ENCODE assay signal across 29 cellular contexts in genomic region chr3:178794711-178795110, GRCh38.
"Had no signal": no experiment of that assay in that cellular context is flagged by ENCODE, and none has a peak within 500 bp of the region (broad histone marks: within the 10 kb centered on the region; RNA-seq: fewer than 3 reads in every experiment).

No MANE protein-coding gene starts in this region.

- DNase-seq: activated B cell treated with CpG ODN at 0.5 μM for 24 hours; activated CD4-positive, alpha-beta memory T cell treated with anti-CD3 and anti-CD28 coated beads for 36 hours; activated CD4-positive, alpha-beta T cell treated with anti-CD3 and anti-CD28 coated beads for 4 hours; activated CD4-positive, alpha-beta T cell treated with anti-CD3 and anti-CD28 coated beads, Interleukin-2, amount 10 ng/mL, durations not matched to agents 24 days and 14 days; activated CD4-positive, alpha-beta T cell treated with anti-CD3 and anti-CD28 coated beads, Interleukin-2, amount 50 U/mL, for 1 hour; activated CD4-positive, alpha-beta T cell treated with anti-CD3 and anti-CD28 coated beads, Interleukin-2, amount 50 U/mL, for 4 hours; activated CD4-positive, CD25-positive, alpha-beta regulatory T cell treated with anti-CD3 and anti-CD28 coated beads, Interleukin-2, amount 50 U/mL, for 72 hours; activated CD8-positive, alpha-beta memory T cell treated with anti-CD3 and anti-CD28 coated beads, Interleukin-2, amount 10 ng/mL, durations not matched to agents 7 days and 5 days; activated CD8-positive, alpha-beta memory T cell treated with anti-CD3 and anti-CD28 coated beads, Interleukin-2, amount 50 U/mL, for 48 hours; activated CD8-positive, alpha-beta T cell treated with anti-CD3 and anti-CD28 coated beads for 36 hours; activated effector memory CD4-positive, alpha-beta T cell treated with Interleukin-2 at 50 U/mL for 16 hours; activated gamma-delta T cell; activated naive CD4-positive, alpha-beta T cell treated with anti-CD3 and anti-CD28 coated beads, Interleukin-2, amount 10 ng/mL, durations not matched to agents 7 days and 5 days; activated naive CD4-positive, alpha-beta T cell treated with Interleukin-2 at 50 U/mL for 16 hours; activated naive CD8-positive, alpha-beta T cell treated with anti-CD3 and anti-CD28 coated beads, Interleukin-2, amount 10 ng/mL, durations not matched to agents 7 days and 5 days; activated naive CD8-positive, alpha-beta T cell treated with anti-CD3 and anti-CD28 coated beads, Interleukin-2, amount 50 U/mL, for 24 hours; activated T-cell treated with anti-CD3 and anti-CD28 coated beads, Interleukin-2, amount 50 U/mL, for 24 hours; activated T-cell treated with anti-CD3 and anti-CD28 coated beads, Interleukin-2, amount 50 U/mL, for 48 hours; amygdala; anterior cingulate cortex; brain microvascular endothelial cell; central memory CD4-positive, alpha-beta T cell; T-helper 1 cell; T-helper 2 cell; T-helper 9 cell had no signal

- H3K36me3 ChIP-seq: ascending aorta, brain microvascular endothelial cell, breast epithelium had no signal

- ATAC-seq: activated CD8-positive, alpha-beta memory T cell treated with anti-CD3 and anti-CD28 coated beads, Interleukin-2, amount 10 ng/mL, durations not matched to agents 7 days and 5 days; activated CD8-positive, alpha-beta T cell treated with anti-CD3 and anti-CD28 coated beads for 36 hours; activated naive CD8-positive, alpha-beta T cell treated with anti-CD3 and anti-CD28 coated beads, Interleukin-2, amount 50 U/mL, for 24 hours had no signal

- H3K27me3 ChIP-seq: ascending aorta, brain microvascular endothelial cell, breast epithelium had no signal

- FAIRE-seq: TTC549 had no signal

- H3K4me1 ChIP-seq: ascending aorta, breast epithelium had no signal

- H3K4me3 ChIP-seq: ascending aorta, breast epithelium had no signal

- H3K27ac ChIP-seq: ascending aorta, brain microvascular endothelial cell, breast epithelium, VCaP had no signal
